ENCODE assay signal across 11 cellular contexts in genomic region chr19:10625762-10626138, GRCh38. TPM values are rescaled to one million over a fixed set of nuclear protein-coding genes. Genes with fewer than 3 reads are reported as not detected.
DNase-seq lines count a peak whose midpoint lies in the region; ATAC-seq and TF ChIP-seq lines count a peak whose summit lies in the region.
"Had no signal": no experiment of that assay in that cellular context is flagged by ENCODE, and none has a peak within 500 bp of the region (broad histone marks: within the 10 kb centered on the region; RNA-seq: fewer than 3 reads in every experiment).

No MANE protein-coding gene starts in this region.

- H3K27me3 ChIP-seq in mucosa of rectum (ENCODE audit: control insufficient read depth in 2 of 2, insufficient read depth in 2 of 2, low read length in 2 of 2) = no peaks in the 10 kb centered on the region
- no peaks in the 10 kb centered on the region for H3K27me3 ChIP-seq in transverse colon
- H3K27me3 ChIP-seq: BLaER1 treated with 17β-estradiol and CSF1 and Interleukin-3, amounts not matched to agents 10 nM and 100 nM had no signal

- H3K27ac ChIP-seq in mucosa of rectum (ENCODE audit: low read depth in 2 of 2, low read length in 2 of 2) (peak overlapping the region; percentile 71 to 78), transverse colon (peak overlapping the region; percentile 82 to 90 (median 88))
- H3K27ac ChIP-seq: BLaER1 treated with 17β-estradiol and CSF1 and Interleukin-3, amounts not matched to agents 10 nM and 100 nM had no signal

- CTCF ChIA-PET in activated CD4-positive, alpha-beta T cell treated with anti-CD3 and anti-CD28 coated beads, Interleukin-2, amount 10 ng/mL, durations not matched to agents 7 days and 5 days (lab: Charles Lee) = no interaction called here

- H3K4me3 Mint-ChIP-seq in activated CD4-positive, alpha-beta T cell treated with anti-CD3 and anti-CD28 coated beads, Interleukin-2, amount 10 ng/mL, durations not matched to agents 7 days and 5 days = no peak overlapping the region

- H3K27me3 Mint-ChIP-seq in activated CD4-positive, alpha-beta T cell treated with anti-CD3 and anti-CD28 coated beads, Interleukin-2, amount 10 ng/mL, durations not matched to agents 7 days and 5 days = no peaks in the 10 kb centered on the region

- H3K9me3 Mint-ChIP-seq in activated CD4-positive, alpha-beta T cell treated with anti-CD3 and anti-CD28 coated beads, Interleukin-2, amount 10 ng/mL, durations not matched to agents 7 days and 5 days = no peaks in the 10 kb centered on the region

- in situ Hi-C loops in transverse colon (cut with MboI; ENCODE audit: low pct_ligation_motif_present in 1 of 4, low pct_unique_long_range_greater_than_20kb in 1 of 4, low sequenced_read_pairs in 3 of 4) = no loop called here

- H3K4me1 ChIP-seq in mucosa of rectum (ENCODE audit: control insufficient read depth in 2 of 2, insufficient read depth in 2 of 2, low read length in 2 of 2) = peaks cover 10 to 17% of the 10 kb centered on the region in 2 donors
- peaks cover 8 to 32% (median 17%) of the 10 kb centered on the region in 4 donors for H3K4me1 ChIP-seq in transverse colon

- no peak for TF ChIP-seq EP300 in transverse colon (IDR thresholded peaks at IDR 0.05; ENCODE audit: low read depth)

- H3K36me3 Mint-ChIP-seq in activated CD4-positive, alpha-beta T cell treated with anti-CD3 and anti-CD28 coated beads, Interleukin-2, amount 10 ng/mL, durations not matched to agents 7 days and 5 days (ENCODE audit: low read depth) = peaks cover 29% of the 10 kb centered on the region

- peaks cover 37% of the 10 kb centered on the region for H3K4me1 Mint-ChIP-seq in activated CD4-positive, alpha-beta T cell treated with anti-CD3 and anti-CD28 coated beads, Interleukin-2, amount 10 ng/mL, durations not matched to agents 7 days and 5 days

- POLR2A ChIA-PET in activated CD4-positive, alpha-beta T cell treated with anti-CD3 and anti-CD28 coated beads, Interleukin-2, amount 10 ng/mL, durations not matched to agents 7 days and 5 days (lab: Charles Lee) = no interaction called here

- H3K27ac Mint-ChIP-seq in activated CD4-positive, alpha-beta T cell treated with anti-CD3 and anti-CD28 coated beads, Interleukin-2, amount 10 ng/mL, durations not matched to agents 7 days and 5 days = peak overlapping the region; percentile 84

- peak; percentile 1 for TF ChIP-seq POLR2A in transverse colon (IDR thresholded peaks at IDR 0.05)

- ATAC-seq in HG02938 (IDR thresholded peaks at IDR 0.05; ENCODE audit: unreplicated experiment) = no peak

- TF ChIP-seq CTCF in epithelial cell of esophagus (IDR thresholded peaks at IDR 0.05; ENCODE audit: insufficient read depth, low read depth, low read length, missing control alignments) (no peak), transverse colon (IDR thresholded peaks at IDR 0.05) (no peak)

- H3K4me3 ChIP-seq in epithelial cell of esophagus (ENCODE audit: low read length) (peak overlapping the region; percentile 83), mucosa of rectum (ENCODE audit: low read length in 2 of 2) (peak overlapping the region; percentile 75 to 87), transverse colon (peak overlapping the region; percentile 64 to 88 (median 66))
- H3K4me3 ChIP-seq: BLaER1 treated with 17β-estradiol and CSF1 and Interleukin-3, amounts not matched to agents 10 nM and 100 nM had no signal

- peak overlapping the region; percentile 56 to 97 for H3K9ac ChIP-seq in mucosa of rectum (ENCODE audit: low read depth in 1 of 2, low read length in 2 of 2)

- H3K9me3 ChIP-seq in mucosa of rectum (ENCODE audit: control insufficient read depth in 2 of 2, low read length in 2 of 2) (no peaks in the 10 kb centered on the region), transverse colon (no peaks in the 10 kb centered on the region)
- H3K9me3 ChIP-seq: BLaER1 treated with 17β-estradiol and CSF1 and Interleukin-3, amounts not matched to agents 10 nM and 100 nM had no signal

- H3K36me3 ChIP-seq in mucosa of rectum (ENCODE audit: control insufficient read depth in 2 of 2, insufficient read depth in 2 of 2, low read length in 2 of 2) (peaks cover 7 to 13% of the 10 kb centered on the region in 2 donors), transverse colon (no peaks in the 10 kb centered on the region)

- intact Hi-C loops in transverse colon (cut with DNase I; ENCODE audit: low total_unique reads) = no loop called here

- no peak for DNase-seq in activated CD4-positive, alpha-beta T cell treated with anti-CD3 and anti-CD28 coated beads, Interleukin-2, amount 10 ng/mL, durations not matched to agents 7 days and 5 days
- no peak for DNase-seq in activated CD4-positive, alpha-beta T cell treated with anti-CD3 and anti-CD28 coated beads, Interleukin-2, amount 50 U/mL, for 48 hours
- DNase-seq in epithelial cell of esophagus (ENCODE audit: low read depth) (no peak), transverse colon (no peak), NCI-H187 (lab: John Stamatoyannopoulos, UW) (no peak)
- DNase-seq in stimulated activated CD4-positive, alpha-beta T cell treated with anti-CD3 and anti-CD28 coated beads, Interleukin-2, amount 100 ng/mL, for 24 hours = no peak
- DNase-seq: foreskin melanocyte, Kasumi-1 had no signal

- 39 to 40% methylated on average over 1 to 10 of the region's 10 CpGs for WGBS in transverse colon (ENCODE audit: low coverage in 1 of 2), 2 donors

RNA-seq across cellular contexts. Expression of gene SLC44A2, which starts 0.4 kb away (rescaled TPM):
- total RNA-seq in activated CD4-positive, alpha-beta T cell treated with anti-CD3 and anti-CD28 coated beads, Interleukin-2, amount 10 ng/mL, durations not matched to agents 7 days and 5 days = 100 to 1,000 TPM; 162 to 189 TPM
- 100 to 1,000 TPM in 1 of 4 donors, 10 to 100 TPM in 3; 36.6 to 371 (median 81.4) TPM for total RNA-seq in transverse colon

RNA-seq across cellular contexts. Expression of gene ILF3, which starts 28.4 kb away (rescaled TPM):
- total RNA-seq in activated CD4-positive, alpha-beta T cell treated with anti-CD3 and anti-CD28 coated beads, Interleukin-2, amount 10 ng/mL, durations not matched to agents 7 days and 5 days = 100 to 1,000 TPM; 385 to 389 TPM
- 100 to 1,000 TPM in 3 of 4 donors, 10 to 100 TPM in 1; 73.6 to 242 (median 151) TPM for total RNA-seq in transverse colon

RNA-seq across cellular contexts. Expression of gene AP1M2, which starts 38.6 kb away (rescaled TPM):
- not detected for total RNA-seq in activated CD4-positive, alpha-beta T cell treated with anti-CD3 and anti-CD28 coated beads, Interleukin-2, amount 10 ng/mL, durations not matched to agents 7 days and 5 days
- 100 to 1,000 TPM in 1 of 4 donors, 10 to 100 TPM in 3; 22.8 to 111 (median 63.1) TPM for total RNA-seq in transverse colon

RNA-seq across cellular contexts. Expression of gene CDKN2D, which starts 57.0 kb away (rescaled TPM):
- total RNA-seq in activated CD4-positive, alpha-beta T cell treated with anti-CD3 and anti-CD28 coated beads, Interleukin-2, amount 10 ng/mL, durations not matched to agents 7 days and 5 days = 10 to 100 TPM; 78.6 to 88.9 TPM
- total RNA-seq in transverse colon = 10 to 100 TPM in 1 of 4 donors, 1 to 10 TPM in 3; 4.9 to 11.4 (median 7.1) TPM

RNA-seq across cellular contexts. Expression of gene KRI1, which starts 59.9 kb away (rescaled TPM):
- total RNA-seq in activated CD4-positive, alpha-beta T cell treated with anti-CD3 and anti-CD28 coated beads, Interleukin-2, amount 10 ng/mL, durations not matched to agents 7 days and 5 days = 10 to 100 TPM; 68.1 to 78.4 TPM
- total RNA-seq in transverse colon = 10 to 100 TPM; 12.7 to 53.1 (median 27.9) TPM

Comparison
In these comparisons a context has a peak if more than half of its experiments do, and no peak if none do; other contexts are left out.
1. RNA of gene AP1M2, which starts 38.6 kb away (total RNA-seq): 22.8 to 111 TPM in transverse colon; not detected in activated CD4-positive, alpha-beta T cell treated with anti-CD3 and anti-CD28 coated beads, Interleukin-2, amount 10 ng/mL, durations not matched to agents 7 days and 5 days; every median in the first group is over 10 times any median in the second.
2. Peak in every context shown above with its lines, with median percentiles within 50 percentile points of each other: H3K4me3 ChIP-seq.